ENCODE assay signal across 23 cellular contexts in genomic region chr17:13395872-13396271, GRCh38.
DNase-seq lines count a peak whose midpoint lies in the region; ATAC-seq and TF ChIP-seq lines count a peak whose summit lies in the region.
"Had no signal": no experiment of that assay in that cellular context is flagged by ENCODE, and none has a peak within 500 bp of the region (broad histone marks: within the 10 kb centered on the region; RNA-seq: fewer than 3 reads in every experiment).

No MANE protein-coding gene starts in this region.

- no peaks in the 10 kb centered on the region for H3K27me3 ChIP-seq in upper lobe of right lung
- H3K27me3 ChIP-seq: upper lobe of left lung had no signal

- no peaks in the 10 kb centered on the region for H3K4me1 ChIP-seq in upper lobe of right lung
- H3K4me1 ChIP-seq: HAP-1, prostate gland, upper lobe of left lung had no signal

- no peaks in the 10 kb centered on the region for H3K36me3 ChIP-seq in upper lobe of right lung
- H3K36me3 ChIP-seq: HAP-1, prostate gland, upper lobe of left lung had no signal

- DNase-seq in NOMO-1 (lab: John Stamatoyannopoulos, UW; ENCODE audit: unreplicated experiment in 2 of 2) (peak; percentile 18 to 54), NOMO-1 treated with dmso at 0.1 percent for 144 hours (lab: John Stamatoyannopoulos, UW; ENCODE audit: unreplicated experiment) (no peak), chondrocyte (ENCODE audit: low spot score) (no peak), mesothelial cell of epicardium (ENCODE audit: low spot score in 2 of 2, unreplicated experiment in 2 of 2) (no peak), upper lobe of right lung (no peak)
- DNase-seq: 8988T; activated B cell treated with CpG ODN at 0.5 μM for 24 hours; CD4-positive, alpha-beta T cell; DMS79; effector memory CD8-positive, alpha-beta T cell; NCI-H1417; NCI-H2171 treated with DMSO at 0.1 percent for 48 hours; NK-92 treated with Interleukin-12 subunit alpha and Interleukin-12 subunit beta, amount 100 ng/mL, for 24 hours; stimulated activated CD4-positive, alpha-beta T cell treated with anti-CD3 and anti-CD28 coated beads, Interleukin-15, amount 100 ng/mL, for 24 hours; stimulated activated naive CD8-positive, alpha-beta T cell treated with anti-CD3 and anti-CD28 coated beads, Interleukin-15, Interleukin-2, amounts not matched to agents 100 U/mL and 50 U/mL, for 24 hours; T-helper 17 cell had no signal

- ATAC-seq in upper lobe of right lung (peak; percentile 58), HG03095 (IDR thresholded peaks at IDR 0.05; ENCODE audit: unreplicated experiment) (no peak), HG03442 (IDR thresholded peaks at IDR 0.05; ENCODE audit: unreplicated experiment) (no peak), HG03354 (IDR thresholded peaks at IDR 0.05; ENCODE audit: poor library complexity, severe bottlenecking, unreplicated experiment) (no peak)
- ATAC-seq: effector memory CD8-positive, alpha-beta T cell; stimulated activated naive CD8-positive, alpha-beta T cell treated with anti-CD3 and anti-CD28 coated beads, Interleukin-15, Interleukin-2, amounts not matched to agents 100 U/mL and 50 U/mL, for 24 hours; T-helper 17 cell had no signal

- H3K9me3 Mint-ChIP-seq in chondrocyte (ENCODE audit: low read depth) (no peaks in the 10 kb centered on the region), mesothelial cell of epicardium (no peaks in the 10 kb centered on the region)
- H3K9me3 Mint-ChIP-seq: activated B cell treated with CpG ODN at 0.5 μM for 24 hours; CD4-positive, alpha-beta T cell had no signal

- H3K27ac Mint-ChIP-seq in chondrocyte (ENCODE audit: unreplicated experiment) (peak overlapping the region; percentile 74), mesothelial cell of epicardium (peak overlapping the region; percentile 9)
- H3K27ac Mint-ChIP-seq: activated B cell treated with CpG ODN at 0.5 μM for 24 hours; activated naive CD8-positive, alpha-beta T cell; CD4-positive, alpha-beta T cell; effector memory CD8-positive, alpha-beta T cell; T-helper 17 cell had no signal

- H3K27ac ChIP-seq in upper lobe of right lung, result peak overlapping the region; percentile 49
- H3K27ac ChIP-seq: prostate gland had no signal

- H3K4me1 Mint-ChIP-seq in chondrocyte (ENCODE audit: low read depth) (peaks cover 23% of the 10 kb centered on the region), mesothelial cell of epicardium (peaks cover 38% of the 10 kb centered on the region)
- H3K4me1 Mint-ChIP-seq: activated B cell treated with CpG ODN at 0.5 μM for 24 hours had no signal

- H3K27me3 Mint-ChIP-seq in chondrocyte (ENCODE audit: low read depth), result no peaks in the 10 kb centered on the region
- H3K27me3 Mint-ChIP-seq in mesothelial cell of epicardium (ENCODE audit: low read depth), result no peaks in the 10 kb centered on the region
- H3K27me3 Mint-ChIP-seq: activated B cell treated with CpG ODN at 0.5 μM for 24 hours; CD4-positive, alpha-beta T cell had no signal

- no peaks in the 10 kb centered on the region for H3K9me3 ChIP-seq in upper lobe of right lung
- H3K9me3 ChIP-seq: prostate gland, upper lobe of left lung had no signal

- H3K4me3 ChIP-seq in upper lobe of right lung, result no peak overlapping the region
- H3K4me3 ChIP-seq: HAP-1, prostate gland, upper lobe of left lung had no signal

- H3K36me3 Mint-ChIP-seq in chondrocyte (ENCODE audit: low read depth) (no peaks in the 10 kb centered on the region), mesothelial cell of epicardium (no peaks in the 10 kb centered on the region)
- H3K36me3 Mint-ChIP-seq: activated naive CD8-positive, alpha-beta T cell had no signal

- intact Hi-C loops in upper lobe of right lung (cut with DNase I), result no loop called here

- no peak for TF ChIP-seq CTCF in chondrocyte (IDR thresholded peaks at IDR 0.05)
- no peak for TF ChIP-seq CTCF in mesothelial cell of epicardium (IDR thresholded peaks at IDR 0.05; ENCODE audit: unreplicated experiment)
- TF ChIP-seq CTCF in upper lobe of right lung (IDR thresholded peaks at IDR 0.05), result no peak

- H3K4me3 Mint-ChIP-seq in chondrocyte (ENCODE audit: unreplicated experiment), result no peak overlapping the region
- H3K4me3 Mint-ChIP-seq in mesothelial cell of epicardium, result no peak overlapping the region
- H3K4me3 Mint-ChIP-seq: activated B cell treated with CpG ODN at 0.5 μM for 24 hours; activated naive CD8-positive, alpha-beta T cell; CD4-positive, alpha-beta T cell; effector memory CD8-positive, alpha-beta T cell; T-helper 17 cell had no signal

Comparison
In these comparisons a context has a peak if more than half of its experiments do, and no peak if none do; other contexts are left out.
1. DNase-seq: peak in NOMO-1 (2 of 2); none in NOMO-1 treated with dmso at 0.1 percent for 144 hours (single experiment), chondrocyte (single experiment), mesothelial cell of epicardium (0 of 2) and upper lobe of right lung (single experiment).